Comparison of ENCODE assay signal across 11 cellular contexts in the genomic region with DNA sequence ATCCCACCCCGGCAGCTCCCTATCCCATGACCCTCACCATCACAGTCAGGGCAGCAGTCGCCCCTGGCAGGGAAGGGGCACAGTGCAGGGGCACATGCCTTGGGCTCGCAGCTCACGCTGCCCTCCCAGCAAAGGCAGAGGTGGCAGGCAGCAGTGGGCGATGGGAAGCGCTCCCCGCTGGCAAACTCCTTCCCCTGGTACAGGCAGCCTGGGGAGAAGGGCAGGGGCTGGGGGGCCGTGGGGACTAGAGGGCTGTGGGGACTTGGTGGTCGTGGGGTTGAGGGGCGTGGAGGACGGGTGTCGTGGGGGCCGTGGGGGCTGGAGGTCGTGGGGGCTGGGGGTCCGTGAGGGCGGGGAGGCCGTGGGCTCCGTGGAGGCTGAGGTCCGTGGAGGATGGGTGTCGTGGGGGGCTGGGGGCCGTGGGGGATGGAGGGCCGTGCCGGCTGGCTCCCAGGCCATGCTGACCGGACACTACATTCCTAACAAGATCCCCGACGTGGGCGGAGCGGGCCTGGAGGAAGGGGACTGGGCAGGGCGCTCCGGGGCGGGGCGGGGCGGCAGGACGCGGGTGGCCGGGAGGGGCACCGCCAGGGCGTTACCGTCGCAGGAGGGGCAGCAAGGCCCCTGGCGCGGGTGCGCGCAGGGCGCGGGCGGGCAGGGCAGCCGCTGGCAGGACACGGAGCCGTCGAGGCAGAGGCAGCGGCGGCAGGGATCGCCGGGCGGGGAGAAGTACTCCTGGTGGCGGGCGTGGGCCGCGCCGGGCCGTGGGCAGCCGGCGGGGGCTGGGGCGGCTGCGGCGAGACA. TPM values are rescaled to one million over a fixed set of nuclear protein-coding genes. Genes with fewer than 3 reads are reported as not detected.
DNase-seq lines count a peak whose midpoint lies in the region; ATAC-seq and TF ChIP-seq lines count a peak whose summit lies in the region.
"Had no signal": no experiment of that assay in that cellular context is flagged by ENCODE, and none has a peak within 500 bp of the region (broad histone marks: within the 10 kb centered on the region; RNA-seq: fewer than 3 reads in every experiment).

No MANE protein-coding gene starts in this region.

- H3K9me3 ChIP-seq in HCT116 (ENCODE audit: control insufficient read depth in 1 of 2, insufficient read depth in 1 of 2, low read depth in 1 of 2, low read length in 2 of 2) (no peaks in the 10 kb centered on the region), heart right ventricle (no peaks in the 10 kb centered on the region), skeletal muscle satellite cell (replicated peaks; ENCODE audit: low read length) (no peaks in the 10 kb centered on the region)

- TF ChIP-seq CTCF in HCT116 (IDR thresholded peaks at IDR 0.05 in 2 of 3, conservative IDR thresholded peaks at IDR 0.05 in 1 of 3; ENCODE audit: borderline replicate concordance in 1 of 3, insufficient read depth in 1 of 3, low read depth in 2 of 3, low read length in 2 of 3) = no peak
- no peak for TF ChIP-seq CTCF in heart right ventricle (IDR thresholded peaks at IDR 0.05)

- no peaks in the 10 kb centered on the region for H3K9me2 ChIP-seq in HCT116 (ENCODE audit: insufficient read depth)

- no peak overlapping the region for H2AFZ ChIP-seq in HCT116 (ENCODE audit: low read depth, low read length, poor library complexity, severe bottlenecking)

- H3K4me3 ChIP-seq in HCT116 (replicated peaks in 1 of 2; ENCODE audit: low read depth in 1 of 2, low read length in 2 of 2) (peak overlapping the region; percentile 65 to 69), heart right ventricle (peak overlapping the region in 7 of 10 donors; percentile 5 to 39 (median 22)), skeletal muscle satellite cell (ENCODE audit: low read length) (peak overlapping the region; percentile 39)

- POLR2A ChIA-PET in HCT116 (lab: Charles Lee) = no interaction called here

- H3K36me3 ChIP-seq in HCT116 (ENCODE audit: control insufficient read depth in 1 of 2, insufficient read depth in 2 of 2, low read length in 2 of 2) = no peaks in the 10 kb centered on the region
- H3K36me3 ChIP-seq in heart right ventricle = no peaks in the 10 kb centered on the region
- no peaks in the 10 kb centered on the region for H3K36me3 ChIP-seq in skeletal muscle satellite cell (ENCODE audit: insufficient read depth, low read length)

- DNase-seq in HCT116 (ENCODE audit: low read depth, low spot score) = no peak
- DNase-seq in SW480 (ENCODE audit: low spot score) = peak; percentile 40
- no peak for DNase-seq in heart right ventricle
- no peak for DNase-seq in SIG-M5 (lab: John Stamatoyannopoulos, UW)
- DNase-seq: amygdala; stimulated activated CD4-positive, alpha-beta T cell treated with anti-CD3 and anti-CD28 coated beads, Interleukin-2, amount 100 ng/mL, for 48 hours; T-helper 2 cell had no signal

- peak overlapping the region; percentile 81; the same call in 1 of the 2 replicates for H3K27ac ChIP-seq in HCT116 (ENCODE audit: low read depth, low read length)
- H3K27ac ChIP-seq in heart right ventricle = no peak overlapping the region

- H3K79me2 ChIP-seq in HCT116 (ENCODE audit: insufficient read depth, low read length) = no peaks in the 10 kb centered on the region

- TF ChIP-seq POLR2A in HCT116 (IDR thresholded peaks at IDR 0.05; ENCODE audit: borderline replicate concordance, extremely low read depth, insufficient read depth, insufficient read length) = no peak

- peaks cover 33 to 68% of the 10 kb centered on the region in 2 experiments for H3K4me1 ChIP-seq in HCT116 (ENCODE audit: control insufficient read depth in 1 of 2, insufficient read depth in 2 of 2, low read length in 2 of 2)
- peaks cover 0 to 5% (median 0%) of the 10 kb centered on the region in 9 donors for H3K4me1 ChIP-seq in heart right ventricle
- H3K4me1 ChIP-seq in skeletal muscle satellite cell (ENCODE audit: control insufficient read depth, insufficient read depth, low read length) = no peaks in the 10 kb centered on the region

- H3K9ac ChIP-seq in HCT116 (ENCODE audit: low read length) = peak overlapping the region; percentile 69
- no peak overlapping the region for H3K9ac ChIP-seq in skeletal muscle satellite cell (ENCODE audit: low read depth, low read length)

- peak; percentile 75 for ATAC-seq in HCT116
- peak in 2 of 8 donors; percentile 31 to 38 for ATAC-seq in heart right ventricle
- ATAC-seq in GM19463 (IDR thresholded peaks at IDR 0.05; ENCODE audit: unreplicated experiment) = no peak
- ATAC-seq in HG03025 (IDR thresholded peaks at IDR 0.05; ENCODE audit: low FRiP score, unreplicated experiment) = no peak
- no peak for ATAC-seq in HG03442 (IDR thresholded peaks at IDR 0.05; ENCODE audit: unreplicated experiment)

- intact Hi-C loops in HCT116 (cut with micrococcal nuclease) = no loop called here
- intact Hi-C loops in heart right ventricle (cut with DNase I) = loop anchor here in 1 of 10 donors (10.0 kb wide), 1 partner anchor 226 kb away; no protein-coding TSS in a partner anchor

- BruUV-seq in HCT116 (replicated peaks; lab: Mats Ljungman, UMichigan) = no TSS peak

- TF ChIP-seq RAD21 in HCT116 (IDR thresholded peaks at IDR 0.05; ENCODE audit: low read depth) = no peak

- 24 to 26% methylated on average over 62 to 67 of the region's 67 CpGs for WGBS in heart right ventricle, 2 donors

- H3K27me3 ChIP-seq in HCT116 (ENCODE audit: insufficient read depth, low read length) (no peaks in the 10 kb centered on the region), heart right ventricle (peaks cover 11 to 40% (median 13%) of the 10 kb centered on the region in 7 donors), skeletal muscle satellite cell (ENCODE audit: control insufficient read depth, insufficient read depth, low read length) (peaks cover 29% of the 10 kb centered on the region)

- no peaks in the 10 kb centered on the region for H4K20me1 ChIP-seq in HCT116 (ENCODE audit: insufficient read depth)

- CTCF ChIA-PET in HCT116 (lab: Charles Lee) = no interaction called here

- RAD21 ChIA-PET in HCT116 (lab: Charles Lee; ENCODE audit: low non-redundant PET in 1 of 2, low total read pairs in 2 of 2, uncharacterized antibody in 2 of 2, unreplicated experiment in 2 of 2) = interaction anchor here in 1 of 2 experiments (0.7 kb wide), 1 partner anchor 67 kb away, joined by 6 read pairs; no protein-coding TSS in a partner anchor

- H3K4me2 ChIP-seq in HCT116 (ENCODE audit: low read length) (peak overlapping the region; percentile 96), skeletal muscle satellite cell (ENCODE audit: low read length) (peak overlapping the region; percentile 68)

TF ChIP-seq in HCT116, 20 proteins besides CTCF, POLR2A, EP300 and RAD21:
- TF ChIP-seq SP1 (IDR thresholded peaks at IDR 0.05; ENCODE audit: low read depth) (no peak), SIN3A (IDR thresholded peaks at IDR 0.05; ENCODE audit: low read depth) (no peak), POLR2AphosphoS5 (IDR thresholded peaks at IDR 0.05; ENCODE audit: low read depth, low read length) (peak; percentile 75), ELF1 (IDR thresholded peaks at IDR 0.05; ENCODE audit: borderline replicate concordance, low read depth) (no peak), ZFX (IDR thresholded peaks at IDR 0.05) (0 out of 2 replicates have a peak, but pooled peaks have one; percentile 41)

RNA-seq across cellular contexts. Expression of gene KCP, which starts 20.0 kb away (rescaled TPM):
- total RNA-seq in HCT116 (2021; ENCODE audit: unreplicated experiment) (1.6 TPM), heart right ventricle (under 1 TPM; 0.09 to 0.42 (median 0.27) TPM)
- polyA plus RNA-seq in HCT116 (2012) = 0.79 and 1.2 TPM in 2 replicates
- polyA plus RNA-seq in heart right ventricle = under 1 TPM; 0.23 to 0.44 TPM
- 0.51 TPM in 1 of 2 replicates, not detected in the other for total RNA-seq in skeletal muscle satellite cell (2012; rRNA removed)

RNA-seq across cellular contexts. Expression of gene ATP6V1F, which starts 27.9 kb away (rescaled TPM):
- 149 TPM for total RNA-seq in HCT116 (2021; ENCODE audit: unreplicated experiment)
- polyA plus RNA-seq in HCT116 (2012) = 223 and 261 TPM in 2 replicates
- 100 to 1,000 TPM in 9 of 10 donors, 10 to 100 TPM in 1; 96.7 to 168 (median 124) TPM for total RNA-seq in heart right ventricle
- polyA plus RNA-seq in heart right ventricle = 100 to 1,000 TPM; 153 to 189 TPM
- total RNA-seq in skeletal muscle satellite cell (2012; rRNA removed) = 67.9 and 90.2 TPM in 2 replicates

RNA-seq across cellular contexts. Expression of gene IRF5, which starts 47.2 kb away (rescaled TPM):
- total RNA-seq in HCT116 (2021; ENCODE audit: unreplicated experiment) (16.5 TPM), heart right ventricle (1 to 10 TPM in 6 of 10 donors, under 1 TPM in 4; 0.46 to 6.6 (median 1.4) TPM)
- polyA plus RNA-seq in HCT116 (2012) = 13.0 and 13.4 TPM in 2 replicates
- 1 to 10 TPM; 1.3 to 2.8 TPM for polyA plus RNA-seq in heart right ventricle
- under 0.01 and 0.76 TPM in 2 replicates for total RNA-seq in skeletal muscle satellite cell (2012; rRNA removed)
